ENCODE assay signal across 15 cellular contexts in the genomic region with DNA sequence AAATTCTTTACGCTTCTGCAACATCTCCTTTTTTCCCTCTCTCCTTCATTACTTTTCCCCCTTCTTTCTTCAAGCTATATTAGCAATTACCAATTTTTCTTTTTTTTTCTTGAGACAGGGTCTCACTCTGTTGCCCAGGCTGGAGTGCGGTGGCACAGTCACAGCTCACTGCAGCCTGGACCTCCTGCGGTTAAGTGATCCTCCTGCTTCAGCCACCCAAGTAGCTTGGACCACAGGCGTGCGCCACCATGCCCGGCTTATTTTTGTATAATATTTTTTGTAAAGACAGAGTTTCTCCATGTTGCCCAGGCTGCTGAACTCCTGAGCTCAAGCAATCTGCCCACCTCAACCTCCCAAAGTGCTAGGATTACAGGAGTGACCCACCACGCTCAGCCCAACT.
DNase-seq lines count a peak whose midpoint lies in the region; ATAC-seq and TF ChIP-seq lines count a peak whose summit lies in the region.
"Had no signal": no experiment of that assay in that cellular context is flagged by ENCODE, and none has a peak within 500 bp of the region (broad histone marks: within the 10 kb centered on the region; RNA-seq: fewer than 3 reads in every experiment).

No MANE protein-coding gene starts in this region.

- peak overlapping the region; percentile 47 for H3K27ac Mint-ChIP-seq in activated naive CD4-positive, alpha-beta T cell treated with anti-CD3 and anti-CD28 coated beads, Interleukin-2, amount 10 ng/mL, durations not matched to agents 7 days and 5 days

- DNase-seq in activated naive CD4-positive, alpha-beta T cell treated with anti-CD3 and anti-CD28 coated beads, Interleukin-2, amount 10 ng/mL, durations not matched to agents 7 days and 5 days = no peak
- no peak for DNase-seq in activated naive CD4-positive, alpha-beta T cell treated with Interleukin-2 at 50 U/mL for 16 hours
- DNase-seq in hepatocyte (ENCODE audit: low spot score) (no peak), sigmoid colon (no peak), vagina (ENCODE audit: extremely low spot score in 2 of 2) (no peak), tibial nerve (ENCODE audit: low spot score in 2 of 2) (no peak), T-helper 1 cell (no peak)
- DNase-seq: Caco-2; CD8-positive, alpha-beta memory T cell; DMS53; GF-D8 had no signal

- H3K27ac ChIP-seq in hepatocyte (peak overlapping the region; percentile 29), sigmoid colon (peak overlapping the region in 3 of 4 donors; percentile 4 to 48 (median 36)), vagina (peak overlapping the region; percentile 30), tibial nerve (no peak overlapping the region)
- H3K27ac ChIP-seq: 22Rv1, BLaER1 had no signal

- TF ChIP-seq CTCF in hepatocyte (IDR thresholded peaks at IDR 0.05; ENCODE audit: poor library complexity) = no peak
- TF ChIP-seq CTCF in sigmoid colon (IDR thresholded peaks at IDR 0.05) = no peak
- no peak for TF ChIP-seq CTCF in vagina (IDR thresholded peaks at IDR 0.05)
- TF ChIP-seq CTCF in tibial nerve (IDR thresholded peaks at IDR 0.05) = no peak

- no peaks in the 10 kb centered on the region for H3K36me3 ChIP-seq in hepatocyte (replicated peaks; ENCODE audit: insufficient read depth, low read depth)
- peaks cover 16 to 54% (median 21%) of the 10 kb centered on the region in 4 donors for H3K36me3 ChIP-seq in sigmoid colon
- peaks cover 0 to 39% of the 10 kb centered on the region in 2 donors for H3K36me3 ChIP-seq in vagina
- H3K36me3 ChIP-seq in tibial nerve = peaks cover 0 to 52% (median 10%) of the 10 kb centered on the region in 3 donors

- no peak overlapping the region for H2AFZ ChIP-seq in hepatocyte

- H3K4me3 ChIP-seq in hepatocyte (no peak overlapping the region), sigmoid colon (no peak overlapping the region), vagina (no peak overlapping the region), tibial nerve (no peak overlapping the region)
- H3K4me3 ChIP-seq: BLaER1, HAP-1 had no signal

- H3K4me3 Mint-ChIP-seq in activated naive CD4-positive, alpha-beta T cell treated with anti-CD3 and anti-CD28 coated beads, Interleukin-2, amount 10 ng/mL, durations not matched to agents 7 days and 5 days = no peak overlapping the region
- H3K4me3 Mint-ChIP-seq: CD8-positive, alpha-beta memory T cell had no signal

- no peaks in the 10 kb centered on the region for H3K4me1 ChIP-seq in hepatocyte (ENCODE audit: insufficient read depth)
- H3K4me1 ChIP-seq in sigmoid colon = peaks cover 0 to 7% (median 3%) of the 10 kb centered on the region in 4 donors
- no peaks in the 10 kb centered on the region for H3K4me1 ChIP-seq in vagina
- H3K4me1 ChIP-seq in tibial nerve = peaks cover 0 to 3% (median 0%) of the 10 kb centered on the region in 4 donors
- H3K4me1 ChIP-seq: Caco-2, HAP-1 had no signal

- H3K9me3 Mint-ChIP-seq in activated naive CD4-positive, alpha-beta T cell treated with anti-CD3 and anti-CD28 coated beads, Interleukin-2, amount 10 ng/mL, durations not matched to agents 7 days and 5 days = no peaks in the 10 kb centered on the region
- H3K9me3 Mint-ChIP-seq: CD8-positive, alpha-beta memory T cell had no signal

- peaks cover 34% of the 10 kb centered on the region for H3K36me3 Mint-ChIP-seq in activated naive CD4-positive, alpha-beta T cell treated with anti-CD3 and anti-CD28 coated beads, Interleukin-2, amount 10 ng/mL, durations not matched to agents 7 days and 5 days

- ATAC-seq in GM19035 (IDR thresholded peaks at IDR 0.05; ENCODE audit: unreplicated experiment) = no peak

- TF ChIP-seq POLR2A in sigmoid colon (IDR thresholded peaks at IDR 0.05) (no peak), vagina (IDR thresholded peaks at IDR 0.05) (no peak), tibial nerve (IDR thresholded peaks at IDR 0.05) (no peak)

- 98% methylated on average over 7 of the region's 7 CpGs for WGBS in hepatocyte (ENCODE audit: low lambda C conversion rate, missing lambda C conversion rate)
- 92 to 99% methylated on average over 7 of the region's 7 CpGs for WGBS in sigmoid colon, 2 donors
- 95 to 98% methylated on average over 7 of the region's 7 CpGs for WGBS in tibial nerve, 2 donors

- no peak overlapping the region for H3K4me2 ChIP-seq in hepatocyte
- H3K4me2 ChIP-seq: BLaER1 had no signal

- no peaks in the 10 kb centered on the region for H3K27me3 Mint-ChIP-seq in activated naive CD4-positive, alpha-beta T cell treated with anti-CD3 and anti-CD28 coated beads, Interleukin-2, amount 10 ng/mL, durations not matched to agents 7 days and 5 days
- H3K27me3 Mint-ChIP-seq: CD8-positive, alpha-beta memory T cell had no signal

- CTCF ChIA-PET in activated naive CD4-positive, alpha-beta T cell treated with anti-CD3 and anti-CD28 coated beads, Interleukin-2, amount 10 ng/mL, durations not matched to agents 7 days and 5 days (lab: Charles Lee) = interaction anchor here (0.8 kb wide), 1 partner anchor 17 kb away, joined by 4 read pairs; no protein-coding TSS in a partner anchor

- TF ChIP-seq EP300 in sigmoid colon (IDR thresholded peaks at IDR 0.05) = no peak
- TF ChIP-seq EP300 in tibial nerve (IDR thresholded peaks at IDR 0.05) = no peak

- no peaks in the 10 kb centered on the region for H4K20me1 ChIP-seq in hepatocyte (ENCODE audit: insufficient read depth, poor library complexity, severe bottlenecking)

- H3K79me2 ChIP-seq in hepatocyte = no peaks in the 10 kb centered on the region

- H3K9me2 ChIP-seq in hepatocyte (replicated peaks; ENCODE audit: insufficient read depth) = no peaks in the 10 kb centered on the region

- H3K27me3 ChIP-seq in hepatocyte (no peaks in the 10 kb centered on the region), sigmoid colon (no peaks in the 10 kb centered on the region), vagina (no peaks in the 10 kb centered on the region), tibial nerve (no peaks in the 10 kb centered on the region)
- H3K27me3 ChIP-seq: BLaER1 had no signal

- H3K9me3 ChIP-seq in hepatocyte (ENCODE audit: low read depth) (no peaks in the 10 kb centered on the region), sigmoid colon (no peaks in the 10 kb centered on the region), vagina (no peaks in the 10 kb centered on the region), tibial nerve (no peaks in the 10 kb centered on the region)
- H3K9me3 ChIP-seq: BLaER1, Caco-2, HAP-1 had no signal

- intact Hi-C loops in sigmoid colon (cut with DNase I) (no loop called here), vagina (cut with DNase I) (no loop called here)

- H3K4me1 Mint-ChIP-seq in activated naive CD4-positive, alpha-beta T cell treated with anti-CD3 and anti-CD28 coated beads, Interleukin-2, amount 10 ng/mL, durations not matched to agents 7 days and 5 days = no peaks in the 10 kb centered on the region
- H3K4me1 Mint-ChIP-seq: CD8-positive, alpha-beta memory T cell had no signal

Comparison
In these comparisons a context has a peak if more than half of its experiments do, and no peak if none do; other contexts are left out.
1. H3K27ac ChIP-seq: peak in hepatocyte (single experiment), sigmoid colon (3 of 4) and vagina (single experiment); none in tibial nerve (0 of 4).